ENCODE assay signal across 34 cellular contexts in the genomic region with DNA sequence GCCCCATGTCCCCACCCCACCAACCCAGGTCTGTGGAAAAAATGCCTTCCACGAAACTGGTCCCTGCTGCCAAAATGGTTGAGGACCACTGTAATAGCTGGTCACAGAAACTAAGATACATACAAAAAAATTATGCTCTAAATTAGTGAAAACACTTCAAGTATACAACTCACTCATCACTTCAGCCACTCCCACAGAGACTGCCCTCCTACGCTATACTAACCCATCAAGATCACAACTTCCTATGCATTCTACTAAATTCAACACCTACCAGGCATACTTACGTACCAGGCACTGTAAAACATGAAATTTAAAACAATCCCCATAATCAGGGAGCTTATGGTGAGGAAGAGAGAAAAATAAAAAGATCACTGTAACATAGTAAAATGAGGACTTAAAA. TPM values are rescaled to one million over a fixed set of nuclear protein-coding genes. Genes with fewer than 3 reads are reported as not detected.
"Had no signal": no experiment of that assay in that cellular context is flagged by ENCODE, and none has a peak within 500 bp of the region (broad histone marks: within the 10 kb centered on the region; RNA-seq: fewer than 3 reads in every experiment).

No MANE protein-coding gene starts in this region.

- H3K36me3 ChIP-seq: ascending aorta, cardiac muscle cell, colonic mucosa had no signal

- H3K9me3 ChIP-seq: ascending aorta, colonic mucosa had no signal

- H3K4me1 Mint-ChIP-seq: activated B cell treated with CpG ODN at 0.5 μM for 24 hours; central memory CD8-positive, alpha-beta T cell had no signal

- H3K27ac Mint-ChIP-seq: activated B cell treated with CpG ODN at 0.5 μM for 24 hours; activated CD8-positive, alpha-beta T cell treated with anti-CD3 and anti-CD28 coated beads for 36 hours; activated naive CD4-positive, alpha-beta T cell treated with anti-CD3 and anti-CD28 coated beads, Interleukin-2, amount 50 U/mL, for 24 hours had no signal

- H3K9me3 Mint-ChIP-seq: activated B cell treated with CpG ODN at 0.5 μM for 24 hours; activated CD8-positive, alpha-beta T cell treated with anti-CD3 and anti-CD28 coated beads for 36 hours; activated naive CD4-positive, alpha-beta T cell treated with anti-CD3 and anti-CD28 coated beads, Interleukin-2, amount 50 U/mL, for 24 hours; activated T-helper 2 cell treated with anti-CD3 and anti-CD28 coated beads, Interferon-gamma antibody, Interleukin-2, Interleukin-4, amounts not matched to agents 10 μg/mL and 5 μg/mL and 100 μg/mL, durations not matched to agents 14 hours and 24 hours and 36 hours; central memory CD8-positive, alpha-beta T cell had no signal

- H3K27ac ChIP-seq: ascending aorta, cardiac muscle cell, colonic mucosa, PC-9, RWPE1, VCaP had no signal

- ATAC-seq: activated CD8-positive, alpha-beta T cell treated with anti-CD3 and anti-CD28 coated beads for 36 hours; Right ventricle myocardium inferior had no signal

- H3K4me3 Mint-ChIP-seq: activated B cell treated with CpG ODN at 0.5 μM for 24 hours; activated CD8-positive, alpha-beta T cell treated with anti-CD3 and anti-CD28 coated beads for 36 hours; activated naive CD4-positive, alpha-beta T cell treated with anti-CD3 and anti-CD28 coated beads, Interleukin-2, amount 50 U/mL, for 24 hours; central memory CD8-positive, alpha-beta T cell had no signal

- DNase-seq: activated B cell treated with CpG ODN at 0.5 μM for 24 hours; activated CD4-positive, alpha-beta T cell treated with anti-CD3 and anti-CD28 coated beads for 4 hours; activated CD4-positive, CD25-positive, alpha-beta regulatory T cell treated with anti-CD3 and anti-CD28 coated beads, Interleukin-2, amount 50 U/mL, for 72 hours; activated CD8-positive, alpha-beta T cell treated with anti-CD3 and anti-CD28 coated beads for 36 hours; activated gamma-delta T cell; activated naive CD4-positive, alpha-beta T cell treated with Interleukin-2 at 50 U/mL for 16 hours; activated T-cell treated with anti-CD3 and anti-CD28 coated beads, Interleukin-2, amount 50 U/mL, for 1 hour; amygdala; colonic mucosa; Kasumi-1; KBM-7; MM.1S; MV-4-11; NCI-H1092; NCI-H1436 treated with DMSO at 0.1 percent for 48 hours; NCI-H1694 treated with DMSO at 0.1 percent for 48 hours; NCI-H2029; NCI-H510A; NCI-H526; NCI-H774; PC-9; SIG-M5; SW 1271; T-helper 1 cell; T-helper 2 cell; T-helper 9 cell had no signal

- H3K27me3 Mint-ChIP-seq: activated B cell treated with CpG ODN at 0.5 μM for 24 hours; activated CD8-positive, alpha-beta T cell treated with anti-CD3 and anti-CD28 coated beads for 36 hours; activated naive CD4-positive, alpha-beta T cell treated with anti-CD3 and anti-CD28 coated beads, Interleukin-2, amount 50 U/mL, for 24 hours; central memory CD8-positive, alpha-beta T cell had no signal

RNA-seq across cellular contexts. Expression of gene SUPT3H, which starts 26.7 kb away (rescaled TPM):
- total RNA-seq: ascending aorta had no signal
